21 cellular contexts compared by ENCODE assay signal in genomic region chr7:125465527-125465926, GRCh38.
"Had no signal": no experiment of that assay in that cellular context is flagged by ENCODE, and none has a peak within 500 bp of the region (broad histone marks: within the 10 kb centered on the region; RNA-seq: fewer than 3 reads in every experiment).

No MANE protein-coding gene starts in this region.

- DNase-seq: cerebellar nuclear complex; dorsolateral prefrontal cortex; effector CD4-positive, alpha-beta T cell; foreskin fibroblast; gastrocnemius medialis; head of caudate nucleus; left ventricle myocardium superior; lower lobe of right lung; naive thymus-derived CD4-positive, alpha-beta T cell; nephron progenitor cell; occipital lobe; right lobe of liver; stimulated activated CD4-positive, alpha-beta T cell treated with anti-CD3 and anti-CD28 coated beads, Interleukin-4, amount 100 ng/mL, for 4 hours; stimulated activated naive CD8-positive, alpha-beta T cell treated with anti-CD3 and anti-CD28 coated beads, Interleukin-15, Interleukin-2, amounts not matched to agents 100 U/mL and 50 U/mL, for 24 hours; substantia nigra; upper lobe of left lung had no signal

- H3K27ac ChIP-seq: dorsolateral prefrontal cortex, gastrocnemius medialis, lower lobe of right lung, parathyroid adenoma, right lobe of liver, thoracic aorta, tibial nerve, upper lobe of left lung had no signal

- H3K4me1 ChIP-seq: gastrocnemius medialis, lower lobe of right lung, parathyroid adenoma, right lobe of liver, tibial nerve, upper lobe of left lung had no signal

- H3K9ac ChIP-seq: parathyroid adenoma had no signal

- H3K9me3 ChIP-seq: gastrocnemius medialis, lower lobe of right lung, right lobe of liver, thoracic aorta had no signal

- H3K36me3 ChIP-seq: gastrocnemius medialis, lower lobe of right lung, right lobe of liver, thoracic aorta, tibial nerve, upper lobe of left lung had no signal

- H3K79me2 ChIP-seq: parathyroid adenoma had no signal

- H3K4me3 ChIP-seq: dorsolateral prefrontal cortex, gastrocnemius medialis, lower lobe of right lung, right lobe of liver, smooth muscle cell, thoracic aorta, tibial nerve, upper lobe of left lung had no signal

- ATAC-seq: gastrocnemius medialis; left ventricle myocardium superior; lower lobe of right lung; naive thymus-derived CD4-positive, alpha-beta T cell; right lobe of liver; stimulated activated memory B cell treated with anti-CD40 and anti-IgM and Interleukin-4, amounts not matched to agents 10 μg/mL and 1 μg/mL and 100 μg/mL, for 72 hours; stimulated activated naive CD8-positive, alpha-beta T cell treated with anti-CD3 and anti-CD28 coated beads, Interleukin-15, Interleukin-2, amounts not matched to agents 100 U/mL and 50 U/mL, for 24 hours had no signal

- H3K27me3 ChIP-seq: dorsolateral prefrontal cortex, gastrocnemius medialis, right lobe of liver, tibial nerve, upper lobe of left lung had no signal

- H2AFZ ChIP-seq: parathyroid adenoma had no signal

- H3K4me2 ChIP-seq: smooth muscle cell had no signal
